ENCODE assay signal across 14 cellular contexts in the genomic region with DNA sequence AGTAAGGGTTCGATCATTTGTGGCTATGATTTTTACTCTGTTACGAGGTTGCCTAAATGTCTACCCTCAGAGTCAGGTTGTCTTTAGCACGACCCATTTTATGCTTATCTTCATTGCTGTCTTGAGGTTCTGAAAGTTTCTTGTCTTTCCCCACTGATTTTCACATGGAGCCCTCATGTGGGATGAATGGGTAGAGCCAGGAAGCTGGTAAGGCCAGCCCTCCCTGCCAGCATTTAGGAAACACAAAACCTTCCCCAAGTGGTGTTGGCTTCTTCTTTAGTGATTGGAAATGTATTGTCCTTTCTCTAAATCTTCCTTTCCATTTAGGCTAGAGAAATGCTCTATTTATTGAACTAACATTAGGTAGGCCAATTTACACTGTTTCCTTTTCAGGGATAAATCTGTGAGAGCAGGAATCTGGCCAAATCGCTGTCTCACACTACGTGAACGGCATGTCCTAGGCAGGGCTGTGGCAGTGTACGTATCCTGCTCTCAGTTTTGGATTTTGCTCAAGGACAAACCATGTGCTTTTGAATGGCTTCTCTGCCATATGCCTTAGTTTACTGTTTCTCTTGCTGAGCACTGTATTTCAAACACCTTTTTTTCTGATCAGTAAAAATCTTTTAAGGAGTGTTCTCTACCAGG. TPM values are rescaled to one million over a fixed set of nuclear protein-coding genes. Genes with fewer than 3 reads are reported as not detected.
DNase-seq lines count a peak whose midpoint lies in the region; ATAC-seq, FAIRE-seq and TF ChIP-seq lines count a peak whose summit lies in the region.
"Had no signal": no experiment of that assay in that cellular context is flagged by ENCODE, and none has a peak within 500 bp of the region (broad histone marks: within the 10 kb centered on the region; RNA-seq: fewer than 3 reads in every experiment).

No MANE protein-coding gene starts in this region.

- no peak overlapping the region for H3K9ac ChIP-seq in colonic mucosa (ENCODE audit: low read depth in 2 of 2, low read length in 2 of 2)
- H3K9ac ChIP-seq: BLaER1 had no signal

- TF ChIP-seq CTCF in colonic mucosa (IDR thresholded peaks at IDR 0.05): no peak

- in situ Hi-C loops in G401 (cut with HindIII; ENCODE audit: low sequenced_read_pairs): no loop called here

- DNase-seq in G401 (ENCODE audit: low spot score): peak; percentile 92
- DNase-seq in colonic mucosa: no peak
- peak; percentile 58 for DNase-seq in iPS-NIHi7 (ENCODE audit: extremely low spot score)
- peak; percentile 27 for DNase-seq in small intestine
- DNase-seq in activated naive CD4-positive, alpha-beta T cell treated with anti-CD3 and anti-CD28 coated beads, Interleukin-2, amount 50 U/mL, for 16 hours: no peak
- no peak for DNase-seq in NCI-H1417 treated with DMSO at 0.1 percent for 48 hours (lab: John Stamatoyannopoulos, UW)
- DNase-seq: activated CD4-positive, alpha-beta T cell treated with anti-CD3 and anti-CD28 coated beads for 1 hour; activated T-cell treated with anti-CD3 and anti-CD28 coated beads, Interleukin-2, amount 50 U/mL, for 4 hours; HCEC 1CT; mammary epithelial cell; stimulated activated CD8-positive, alpha-beta memory T cell treated with anti-CD3 and anti-CD28 coated beads, Interleukin-4, amount 100 ng/mL, for 48 hours had no signal

- WGBS in small intestine, 3 donors: 44 to 62% (median 59%) methylated on average over 7 of the region's 7 CpGs

- H3K9me3 ChIP-seq in colonic mucosa: no peaks in the 10 kb centered on the region
- no peaks in the 10 kb centered on the region for H3K9me3 ChIP-seq in small intestine (ENCODE audit: control insufficient read depth, low read depth)
- H3K9me3 ChIP-seq: BLaER1 had no signal

- H3K4me1 ChIP-seq in colonic mucosa: peaks cover 4% of the 10 kb centered on the region
- H3K4me1 ChIP-seq in small intestine (ENCODE audit: control insufficient read depth in 2 of 2, insufficient read depth in 1 of 2, low read depth in 1 of 2, low read length in 1 of 2): no peaks in the 10 kb centered on the region
- H3K4me1 ChIP-seq: BLaER1 had no signal

- ATAC-seq in GM21529 (IDR thresholded peaks at IDR 0.05; ENCODE audit: unreplicated experiment) (no peak), HG03354 (IDR thresholded peaks at IDR 0.05; ENCODE audit: poor library complexity, severe bottlenecking, unreplicated experiment) (no peak)
- ATAC-seq: activated T-cell treated with anti-CD3 and anti-CD28 coated beads, Interleukin-2, amount 50 U/mL, for 4 hours had no signal

- H3K27ac ChIP-seq in colonic mucosa: peak overlapping the region; percentile 37
- no peak overlapping the region for H3K27ac ChIP-seq in small intestine (ENCODE audit: low read depth in 1 of 2, low read length in 1 of 2)
- H3K27ac ChIP-seq: BLaER1 had no signal

- H3K27me3 ChIP-seq in colonic mucosa: no peaks in the 10 kb centered on the region
- H3K27me3 ChIP-seq in small intestine (ENCODE audit: control insufficient read depth in 2 of 2, insufficient read depth in 2 of 2, low read length in 2 of 2): no peaks in the 10 kb centered on the region
- H3K27me3 ChIP-seq: BLaER1 had no signal

- intact Hi-C loops in colonic mucosa (cut with DNase I): no loop called here

- H3K36me3 ChIP-seq in colonic mucosa: no peaks in the 10 kb centered on the region
- H3K36me3 ChIP-seq in small intestine (ENCODE audit: control insufficient read depth in 2 of 2, insufficient read depth in 2 of 2, low read length in 2 of 2): peaks cover 0 to 16% of the 10 kb centered on the region in 2 donors
- H3K36me3 ChIP-seq: BLaER1 had no signal

- FAIRE-seq in small intestine (lab: Jason Lieb, UNC): no peak

- H3K4me3 ChIP-seq in colonic mucosa (no peak overlapping the region), small intestine (ENCODE audit: low read depth in 1 of 2, low read length in 2 of 2) (no peak overlapping the region)
- H3K4me3 ChIP-seq: BLaER1 had no signal

RNA-seq across cellular contexts. Expression of gene MYZAP, which starts 43.7 kb away (rescaled TPM):
- 0.06 and 3.4 TPM in 2 replicates for total RNA-seq in G401 (2014; rRNA removed; shearing (Covaris generic))
- total RNA-seq in colonic mucosa: 10 to 100 TPM; 11.7 to 12.2 TPM
- 10 to 100 TPM; 12.8 to 38.6 (median 31.8) TPM for polyA plus RNA-seq in small intestine

Comparison
In these comparisons a context has a peak if more than half of its experiments do, and no peak if none do; other contexts are left out.
1. DNase-seq: peak in G401 (single experiment), iPS-NIHi7 (single experiment) and small intestine (single experiment); none in colonic mucosa (single experiment), activated naive CD4-positive, alpha-beta T cell treated with anti-CD3 and anti-CD28 coated beads, Interleukin-2, amount 50 U/mL, for 16 hours (single experiment) and NCI-H1417 treated with DMSO at 0.1 percent for 48 hours (single experiment).